In genomic region chr19:2151339-2152229, GRCh38 we compare ENCODE assay signal across 8 cellular contexts. TPM values are rescaled to one million over a fixed set of nuclear protein-coding genes. Genes with fewer than 3 reads are reported as not detected.
DNase-seq lines count a peak whose midpoint lies in the region; ATAC-seq, FAIRE-seq and TF ChIP-seq lines count a peak whose summit lies in the region.

Gene AP3D1, minus strand, starts transcription at chr19:2151566. Its CDS starts 232 bp downstream, at chr19:2151334.

- H3K27ac Mint-ChIP-seq in T-helper 2 cell treated with Interferon-gamma antibody and Interleukin-4, amounts not matched to agents 5 μg/mL and 100 μg/mL, for 36 hours: peak within 1 kb of the TSS; percentile 74

- no peaks in the 10 kb centered on the region for H3K27me3 ChIP-seq in ascending aorta
- no peaks in the 10 kb centered on the region for H3K27me3 ChIP-seq in right atrium auricular region
- no peaks in the 10 kb centered on the region for H3K27me3 ChIP-seq in psoas muscle (ENCODE audit: insufficient read depth in 3 of 3, low read length in 2 of 3)

- H3K4me1 ChIP-seq in ascending aorta (peaks cover 14 to 31% of the 10 kb centered on the region in 2 donors), right atrium auricular region (peaks cover 0 to 39% of the 10 kb centered on the region in 2 donors), psoas muscle (peaks cover 37% of the 10 kb centered on the region)

- peaks cover 8% of the 10 kb centered on the region for H3K36me3 Mint-ChIP-seq in T-helper 2 cell treated with Interferon-gamma antibody and Interleukin-4, amounts not matched to agents 5 μg/mL and 100 μg/mL, for 36 hours (ENCODE audit: low read depth)

- WGBS in psoas muscle, 3 donors: 2 to 3% (median 2%) methylated on average over 45 to 74 of the region's 74 CpGs

- ATAC-seq in GM18502 (IDR thresholded peaks at IDR 0.05; ENCODE audit: poor library complexity, unreplicated experiment): peak; percentile 87
- peak; percentile 82 for ATAC-seq in HG02970 (IDR thresholded peaks at IDR 0.05; ENCODE audit: low FRiP score, unreplicated experiment)
- peak; percentile 94 to 97 (median 96) for ATAC-seq in psoas muscle

- peaks cover 27% of the 10 kb centered on the region for H3K4me1 Mint-ChIP-seq in T-helper 2 cell treated with Interferon-gamma antibody and Interleukin-4, amounts not matched to agents 5 μg/mL and 100 μg/mL, for 36 hours (ENCODE audit: low read depth)

- H3K4me3 ChIP-seq in ascending aorta (peak within 1 kb of the TSS; percentile 82 to 96), right atrium auricular region (peak within 1 kb of the TSS; percentile 85 to 97), psoas muscle (peak within 1 kb of the TSS; percentile 100)

- H3K4me3 Mint-ChIP-seq in T-helper 2 cell treated with Interferon-gamma antibody and Interleukin-4, amounts not matched to agents 5 μg/mL and 100 μg/mL, for 36 hours: peak within 1 kb of the TSS; percentile 75

- intact Hi-C loops in ascending aorta (cut with DNase I) (loop anchor here (1.0 to 5.0 kb wide), 6 partner anchors 17 to 289 kb away; partner anchors contain the start of genes BTBD2, IZUMO4, KLF16 and MOB3A), psoas muscle (cut with DNase I) (loop anchor here (5.0 to 10.0 kb wide), 5 partner anchors 36 to 243 kb away; partner anchors contain the start of genes PLEKHJ1 (in 1 of the 2) and SF3A2 (in 1 of the 2))

- H3K9me3 ChIP-seq in ascending aorta (no peaks in the 10 kb centered on the region), right atrium auricular region (no peaks in the 10 kb centered on the region), psoas muscle (no peaks in the 10 kb centered on the region)

- H3K27ac ChIP-seq in ascending aorta (peak within 1 kb of the TSS; percentile 83 to 87), right atrium auricular region (peak within 1 kb of the TSS; percentile 89 to 92), psoas muscle (peak within 1 kb of the TSS; percentile 96)

- FAIRE-seq in urothelium cell line (lab: Jason Lieb, UNC): no peak

- TF ChIP-seq CTCF in ascending aorta (IDR thresholded peaks at IDR 0.05) (peak in 1 of 3 experiments; percentile 38), right atrium auricular region (IDR thresholded peaks at IDR 0.05) (no peak), psoas muscle (IDR thresholded peaks at IDR 0.05) (no peak)

- no peaks in the 10 kb centered on the region for H3K9me3 Mint-ChIP-seq in T-helper 2 cell treated with Interferon-gamma antibody and Interleukin-4, amounts not matched to agents 5 μg/mL and 100 μg/mL, for 36 hours

- no peaks in the 10 kb centered on the region for H3K36me3 ChIP-seq in ascending aorta
- no peaks in the 10 kb centered on the region for H3K36me3 ChIP-seq in right atrium auricular region
- no peaks in the 10 kb centered on the region for H3K36me3 ChIP-seq in psoas muscle (ENCODE audit: insufficient read depth in 1 of 2, low read depth in 1 of 2)

- no peaks in the 10 kb centered on the region for H3K27me3 Mint-ChIP-seq in T-helper 2 cell treated with Interferon-gamma antibody and Interleukin-4, amounts not matched to agents 5 μg/mL and 100 μg/mL, for 36 hours (ENCODE audit: low read depth)

- DNase-seq in NCI-H1930 (lab: John Stamatoyannopoulos, UW) (peak; percentile 96 to 97), ascending aorta (ENCODE audit: low spot score in 2 of 2) (peak; percentile 99 to 100), right atrium auricular region (ENCODE audit: low spot score) (peak; percentile 100), psoas muscle (peak; percentile 100), urothelium cell line (ENCODE audit: low spot score) (peak; percentile 97)
- DNase-seq in T-helper 2 cell treated with Interferon-gamma antibody and Interleukin-4, amounts not matched to agents 5 μg/mL and 100 μg/mL, for 36 hours (ENCODE audit: low spot score): peak; percentile 100

RNA-seq across cellular contexts. Expression of gene AP3D1, which starts in this region (rescaled TPM):
- 98.8 TPM for total RNA-seq in ascending aorta
- total RNA-seq in right atrium auricular region: 10 to 100 TPM; 82.7 to 95.8 TPM
- total RNA-seq in psoas muscle: 100 to 1,000 TPM in 2 of 4 donors, 10 to 100 TPM in 2; 71.9 to 103 (median 91.4) TPM
- polyA plus RNA-seq in psoas muscle: 100 to 1,000 TPM in 1 of 3 donors, 10 to 100 TPM in 2; 51.5 to 120 (median 76.0) TPM

Comparison
In these comparisons a context has a peak if more than half of its experiments do, and no peak if none do; other contexts are left out.
1. Peak in every context shown above with its lines: DNase-seq, ATAC-seq, H3K4me3 ChIP-seq and H3K27ac ChIP-seq.